Comparison of ENCODE assay signal across 9 cellular contexts in genomic region chr6:39980839-39981580, GRCh38. TPM values are rescaled to one million over a fixed set of nuclear protein-coding genes. Genes with fewer than 3 reads are reported as not detected.
DNase-seq lines count a peak whose midpoint lies in the region; ATAC-seq and TF ChIP-seq lines count a peak whose summit lies in the region.
"Had no signal": no experiment of that assay in that cellular context is flagged by ENCODE, and none has a peak within 500 bp of the region (broad histone marks: within the 10 kb centered on the region; RNA-seq: fewer than 3 reads in every experiment).

No MANE protein-coding gene starts in this region.

- H3K27ac Mint-ChIP-seq in Caco-2 (ENCODE audit: unreplicated experiment), result no peak overlapping the region
- no peak overlapping the region for H3K27ac Mint-ChIP-seq in CD14-positive monocyte
- H3K27ac Mint-ChIP-seq: immature natural killer cell had no signal

- H3K4me1 Mint-ChIP-seq in Caco-2 (ENCODE audit: low read depth, unreplicated experiment) (no peaks in the 10 kb centered on the region), CD14-positive monocyte (no peaks in the 10 kb centered on the region)
- H3K4me1 Mint-ChIP-seq: immature natural killer cell had no signal

- CTCF ChIA-PET in Caco-2 (lab: Charles Lee), result interaction anchor here (0.7 to 1.2 kb wide), 4 partner anchors 9 to 326 kb away, joined by 3 to 4 read pairs (median 3); no protein-coding TSS in a partner anchor

- TF ChIP-seq CTCF in Caco-2 (IDR thresholded peaks at IDR 0.05; ENCODE audit: insufficient read depth in 1 of 2, low read depth in 1 of 2, low read length in 1 of 2, severe bottlenecking in 1 of 2, unreplicated experiment in 1 of 2) (peak; percentile 52 to 55), colonic mucosa (IDR thresholded peaks at IDR 0.05) (peak; percentile 35), liver (IDR thresholded peaks at IDR 0.05; ENCODE audit: low read depth, low read length, missing input control) (peak; percentile 62), CD14-positive monocyte (IDR thresholded peaks at IDR 0.05) (no peak)

- TF ChIP-seq RAD21 in liver (IDR thresholded peaks at IDR 0.05), result peak; percentile 88 to 89

- H3K27me3 ChIP-seq in Caco-2 (replicated peaks; ENCODE audit: control insufficient read depth, insufficient read depth, low read length) (no peaks in the 10 kb centered on the region), HAP-1 (ENCODE audit: low read depth) (no peaks in the 10 kb centered on the region), colonic mucosa (no peaks in the 10 kb centered on the region), liver (ENCODE audit: control insufficient read depth in 4 of 4, insufficient read depth in 4 of 4, low read length in 3 of 4) (no peaks in the 10 kb centered on the region)

- H3K9me3 Mint-ChIP-seq in Caco-2 (ENCODE audit: unreplicated experiment), result peaks cover 22% of the 10 kb centered on the region
- peaks cover 0 to 2% (median 0%) of the 10 kb centered on the region in 7 donors for H3K9me3 Mint-ChIP-seq in CD14-positive monocyte
- H3K9me3 Mint-ChIP-seq: immature natural killer cell had no signal

- H3K36me3 Mint-ChIP-seq in Caco-2 (ENCODE audit: insufficient read depth, unreplicated experiment), result no peaks in the 10 kb centered on the region
- no peaks in the 10 kb centered on the region for H3K36me3 Mint-ChIP-seq in CD14-positive monocyte
- H3K36me3 Mint-ChIP-seq: immature natural killer cell had no signal

- WGBS in liver, result 33% methylated on average over 3 of the region's 3 CpGs

- ATAC-seq in GM21825 (IDR thresholded peaks at IDR 0.05; ENCODE audit: unreplicated experiment), result no peak
- no peak for ATAC-seq in HG02870 (IDR thresholded peaks at IDR 0.05; ENCODE audit: unreplicated experiment)

- H3K4me1 ChIP-seq in Caco-2 (peaks cover 7% of the 10 kb centered on the region), HAP-1 (no peaks in the 10 kb centered on the region), colonic mucosa (no peaks in the 10 kb centered on the region), liver (ENCODE audit: control insufficient read depth in 4 of 4, insufficient read depth in 4 of 4, low read length in 3 of 4) (peaks cover 4 to 27% (median 17%) of the 10 kb centered on the region in 4 donors)

- H3K9ac ChIP-seq in colonic mucosa (ENCODE audit: low read depth in 2 of 2, low read length in 2 of 2) (no peak overlapping the region), liver (ENCODE audit: low read depth in 1 of 2, low read length in 2 of 2) (no peak overlapping the region)

- POLR2A ChIA-PET in Caco-2 (lab: Charles Lee), result no interaction called here

- H3K9me3 ChIP-seq in Caco-2 (no peaks in the 10 kb centered on the region), HAP-1 (no peaks in the 10 kb centered on the region), colonic mucosa (no peaks in the 10 kb centered on the region), liver (ENCODE audit: control insufficient read depth in 4 of 4, low read length in 3 of 4) (no peaks in the 10 kb centered on the region)

- H3K4me3 Mint-ChIP-seq in Caco-2 (ENCODE audit: unreplicated experiment), result no peak overlapping the region
- no peak overlapping the region for H3K4me3 Mint-ChIP-seq in CD14-positive monocyte
- H3K4me3 Mint-ChIP-seq: immature natural killer cell had no signal

- intact Hi-C loops in Caco-2 (cut with micrococcal nuclease; ENCODE audit: unreplicated experiment) (loop anchor here (1.0 kb wide), 1 partner anchor 327 kb away; no protein-coding TSS in a partner anchor), colonic mucosa (cut with DNase I) (loop anchor here (2.0 kb wide), 1 partner anchor 328 kb away; no protein-coding TSS in a partner anchor), CD14-positive monocyte (cut with micrococcal nuclease) (no loop called here)

- DNase-seq in Caco-2 (peak in 1 of 2 experiments; percentile 70), HAP-1 (ENCODE audit: low spot score in 2 of 2) (peak; percentile 10 to 25), NCI-H82 treated with DMSO at 0.1 percent for 48 hours (lab: John Stamatoyannopoulos, UW; ENCODE audit: unreplicated experiment) (peak; percentile 36), colonic mucosa (peak; percentile 45), CD14-positive monocyte (ENCODE audit: low spot score) (no peak)

- H3K27me3 Mint-ChIP-seq in Caco-2 (ENCODE audit: insufficient read depth, unreplicated experiment), result no peaks in the 10 kb centered on the region
- H3K27me3 Mint-ChIP-seq in CD14-positive monocyte (ENCODE audit: low read depth in 3 of 3), result peaks cover 1 to 3% (median 2%) of the 10 kb centered on the region in 3 donors

- in situ Hi-C loops in HAP-1 (cut with MboI; ENCODE audit: low sequenced_read_pairs), result no loop called here

- H3K4me3 ChIP-seq in Caco-2 (ENCODE audit: low read depth, low read length) (no peak overlapping the region), HAP-1 (no peak overlapping the region), colonic mucosa (no peak overlapping the region), liver (ENCODE audit: low read depth in 1 of 3, low read length in 3 of 3) (no peak overlapping the region)

- no peaks in the 10 kb centered on the region for H3K36me3 ChIP-seq in Caco-2 (ENCODE audit: control insufficient read depth, insufficient read depth, low read length)
- no peaks in the 10 kb centered on the region for H3K36me3 ChIP-seq in HAP-1 (replicated peaks)
- no peaks in the 10 kb centered on the region for H3K36me3 ChIP-seq in colonic mucosa
- no peaks in the 10 kb centered on the region for H3K36me3 ChIP-seq in liver (ENCODE audit: control insufficient read depth in 4 of 4, insufficient read depth in 3 of 4, low read depth in 1 of 4, low read length in 3 of 4)

- BruUV-seq in Caco-2 (replicated peaks; lab: Mats Ljungman, UMichigan), result no TSS peak

- H3K27ac ChIP-seq in colonic mucosa (no peak overlapping the region), liver (ENCODE audit: low read depth in 1 of 2, low read length in 2 of 2) (no peak overlapping the region)

TF ChIP-seq in liver, 16 proteins besides CTCF, POLR2A, EP300 and RAD21 (continues in another document):
- TF ChIP-seq YY1 (IDR thresholded peaks at IDR 0.05) (no peak), JUND (IDR thresholded peaks at IDR 0.05) (peak; percentile 31 to 40), HNF4G (IDR thresholded peaks at IDR 0.05) (no peak), TAF1 (conservative IDR thresholded peaks at IDR 0.05) (no peak), ZBTB33 (IDR thresholded peaks at IDR 0.05) (no peak), GABPA (IDR thresholded peaks at IDR 0.05 in 1 of 2, conservative IDR thresholded peaks at IDR 0.05 in 1 of 2) (no peak), MAX (IDR thresholded peaks at IDR 0.05) (no peak), SP1 (IDR thresholded peaks at IDR 0.05) (no peak), EGR1 (IDR thresholded peaks at IDR 0.05; ENCODE audit: low read depth in 2 of 2) (no peak), NR2F2 (IDR thresholded peaks at IDR 0.05) (peak; percentile 21), HNF4A (conservative IDR thresholded peaks at IDR 0.05) (peak in 1 of 2 donors; percentile 14), FOXA2 (IDR thresholded peaks at IDR 0.05) (no peak)
- TF ChIP-seq, protein P1, sequence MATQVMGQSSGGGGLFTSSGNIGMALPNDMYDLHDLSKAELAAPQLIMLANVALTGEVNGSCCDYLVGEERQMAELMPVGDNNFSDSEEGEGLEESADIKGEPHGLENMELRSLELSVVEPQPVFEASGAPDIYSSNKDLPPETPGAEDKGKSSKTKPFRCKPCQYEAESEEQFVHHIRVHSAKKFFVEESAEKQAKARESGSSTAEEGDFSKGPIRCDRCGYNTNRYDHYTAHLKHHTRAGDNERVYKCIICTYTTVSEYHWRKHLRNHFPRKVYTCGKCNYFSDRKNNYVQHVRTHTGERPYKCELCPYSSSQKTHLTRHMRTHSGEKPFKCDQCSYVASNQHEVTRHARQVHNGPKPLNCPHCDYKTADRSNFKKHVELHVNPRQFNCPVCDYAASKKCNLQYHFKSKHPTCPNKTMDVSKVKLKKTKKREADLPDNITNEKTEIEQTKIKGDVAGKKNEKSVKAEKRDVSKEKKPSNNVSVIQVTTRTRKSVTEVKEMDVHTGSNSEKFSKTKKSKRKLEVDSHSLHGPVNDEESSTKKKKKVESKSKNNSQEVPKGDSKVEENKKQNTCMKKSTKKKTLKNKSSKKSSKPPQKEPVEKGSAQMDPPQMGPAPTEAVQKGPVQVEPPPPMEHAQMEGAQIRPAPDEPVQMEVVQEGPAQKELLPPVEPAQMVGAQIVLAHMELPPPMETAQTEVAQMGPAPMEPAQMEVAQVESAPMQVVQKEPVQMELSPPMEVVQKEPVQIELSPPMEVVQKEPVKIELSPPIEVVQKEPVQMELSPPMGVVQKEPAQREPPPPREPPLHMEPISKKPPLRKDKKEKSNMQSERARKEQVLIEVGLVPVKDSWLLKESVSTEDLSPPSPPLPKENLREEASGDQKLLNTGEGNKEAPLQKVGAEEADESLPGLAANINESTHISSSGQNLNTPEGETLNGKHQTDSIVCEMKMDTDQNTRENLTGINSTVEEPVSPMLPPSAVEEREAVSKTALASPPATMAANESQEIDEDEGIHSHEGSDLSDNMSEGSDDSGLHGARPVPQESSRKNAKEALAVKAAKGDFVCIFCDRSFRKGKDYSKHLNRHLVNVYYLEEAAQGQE (IDR thresholded peaks at IDR 0.05), result no peak
- TF ChIP-seq, protein P2, sequence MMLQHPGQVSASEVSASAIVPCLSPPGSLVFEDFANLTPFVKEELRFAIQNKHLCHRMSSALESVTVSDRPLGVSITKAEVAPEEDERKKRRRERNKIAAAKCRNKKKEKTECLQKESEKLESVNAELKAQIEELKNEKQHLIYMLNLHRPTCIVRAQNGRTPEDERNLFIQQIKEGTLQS (IDR thresholded peaks at IDR 0.05), result no peak

RNA-seq across cellular contexts. Expression of gene MOCS1, which starts 46.7 kb away (rescaled TPM):
- total RNA-seq in Caco-2 (2022) (43.4 and 44.7 TPM in 2 replicates), colonic mucosa (10 to 100 TPM in 1 of 2 donors, 1 to 10 TPM in 1; 9.6 to 15.7 TPM), liver (10 to 100 TPM in 1 of 2 donors, 1 to 10 TPM in 1; 6.7 to 36.2 TPM)
- polyA plus RNA-seq in liver (10 to 100 TPM; 29.2 to 29.3 TPM), CD14-positive monocyte (under 1 TPM; 0.05 to 0.26 TPM)

Comparison
In these comparisons a context has a peak if more than half of its experiments do, and no peak if none do; other contexts are left out.
1. intact Hi-C loops: an anchor here in Caco-2 (1.0 kb wide) and colonic mucosa (2.0 kb wide); none called in CD14-positive monocyte.